In genomic region chr9:94623253-94623652, GRCh38 we compare ENCODE assay signal across 9 cellular contexts. TPM values are rescaled to one million over a fixed set of nuclear protein-coding genes. Genes with fewer than 3 reads are reported as not detected.
DNase-seq lines count a peak whose midpoint lies in the region; ATAC-seq, FAIRE-seq and TF ChIP-seq lines count a peak whose summit lies in the region.
"Had no signal": no experiment of that assay in that cellular context is flagged by ENCODE, and none has a peak within 500 bp of the region (broad histone marks: within the 10 kb centered on the region; RNA-seq: fewer than 3 reads in every experiment).

No MANE protein-coding gene starts in this region.

- H3K27ac ChIP-seq in AG04450 (ENCODE audit: low read depth, low read length) = no peak overlapping the region
- H3K27ac ChIP-seq in thyroid gland = no peak overlapping the region

- ATAC-seq in HG03196 (IDR thresholded peaks at IDR 0.05; ENCODE audit: unreplicated experiment) (no peak), GM18907 (IDR thresholded peaks at IDR 0.05; ENCODE audit: unreplicated experiment) (no peak)

- intact Hi-C loops in thyroid gland (cut with DNase I) = no loop called here

- POLR2A ChIA-PET in AG04450 (lab: Yijun Ruan, JAX) = no interaction called here

- no peaks in the 10 kb centered on the region for H3K36me3 ChIP-seq in thyroid gland

- H3K27me3 ChIP-seq in AG04450 (ENCODE audit: control insufficient read depth, insufficient read depth, low read length) (peaks cover 10% of the 10 kb centered on the region), thyroid gland (no peaks in the 10 kb centered on the region)

- in situ Hi-C loops in GM13977 (cut with MboI; ENCODE audit: low pct_unique_long_range_greater_than_20kb, low sequenced_read_pairs, unreplicated experiment) = no loop called here

- TF ChIP-seq POLR2A in thyroid gland (IDR thresholded peaks at IDR 0.05) = no peak

- no peaks in the 10 kb centered on the region for H3K4me1 ChIP-seq in thyroid gland

- TF ChIP-seq CTCF in AG04450 (IDR thresholded peaks at IDR 0.05; ENCODE audit: low read depth, low read length) (peak; percentile 7; the same call in 1 of the 2 replicates), GM13977 (IDR thresholded peaks at IDR 0.05; ENCODE audit: extremely low read depth, insufficient read depth, missing control alignments) (peak; percentile 63), fibroblast of mammary gland (conservative IDR thresholded peaks at IDR 0.05; ENCODE audit: control insufficient read depth, insufficient read depth, low read depth, low read length) (peak; percentile 19), thyroid gland (IDR thresholded peaks at IDR 0.05) (peak in 1 of 6 experiments; percentile 34)

- 76% methylated on average over 9 of the region's 9 CpGs for WGBS in thyroid gland, 2 donors

- no peak overlapping the region for H3K4me3 ChIP-seq in AG04450 (ENCODE audit: low read depth, low read length)
- no peak overlapping the region for H3K4me3 ChIP-seq in fibroblast of mammary gland (ENCODE audit: control insufficient read depth, low read depth, low read length)
- no peak overlapping the region for H3K4me3 ChIP-seq in thyroid gland (replicated peaks in 1 of 3)

- no peak for FAIRE-seq in RCC 7860 (lab: Jason Lieb, UNC)

- CTCF ChIA-PET in AG04450 (lab: Charles Lee) = no interaction called here

- no peak for DNase-seq in AG04450 (ENCODE audit: low read depth, low spot score)
- DNase-seq in GM13977 (ENCODE audit: low spot score) = peak; percentile 65
- DNase-seq in RCC 7860 (ENCODE audit: low spot score) = peak; percentile 29
- no peak for DNase-seq in fibroblast of mammary gland (ENCODE audit: low read depth)
- peak; percentile 10 to 23 for DNase-seq in thyroid gland
- DNase-seq in stimulated activated naive CD4-positive, alpha-beta T cell (lab: John Stamatoyannopoulos, UW) = no peak

- H3K9me3 ChIP-seq in AG04450 (ENCODE audit: control insufficient read depth, insufficient read depth, low read length) (no peaks in the 10 kb centered on the region; the same call in 1 of the 2 replicates), thyroid gland (no peaks in the 10 kb centered on the region)

RNA-seq across cellular contexts. Expression of gene FBP1, which starts 16.1 kb away (rescaled TPM):
- not detected in 2 replicates for polyA plus RNA-seq in AG04450 (2011; rRNA removed)
- not detected in 2 replicates for polyA minus RNA-seq in AG04450 (2011; rRNA and poly(A)+ RNA removed)
- 10 to 100 TPM; 20.3 to 31.8 (median 23.1) TPM for total RNA-seq in thyroid gland

RNA-seq across cellular contexts. Expression of gene FBP2, which starts 29.6 kb away (rescaled TPM):
- not detected in 2 replicates for polyA plus RNA-seq in AG04450 (2011; rRNA removed)
- not detected in 2 replicates for polyA minus RNA-seq in AG04450 (2011; rRNA and poly(A)+ RNA removed)
- total RNA-seq in thyroid gland = not detected
- total RNA-seq: dermis microvascular lymphatic vessel endothelial cell had no signal

Comparison
In these comparisons a context has a peak if more than half of its experiments do, and no peak if none do; other contexts are left out.
1. DNase-seq: peak in GM13977 (single experiment), RCC 7860 (single experiment) and thyroid gland (2 of 2); none in AG04450 (single experiment), fibroblast of mammary gland (single experiment) and stimulated activated naive CD4-positive, alpha-beta T cell (0 of 6).